ENCODE assay signal across 21 cellular contexts in the genomic region with DNA sequence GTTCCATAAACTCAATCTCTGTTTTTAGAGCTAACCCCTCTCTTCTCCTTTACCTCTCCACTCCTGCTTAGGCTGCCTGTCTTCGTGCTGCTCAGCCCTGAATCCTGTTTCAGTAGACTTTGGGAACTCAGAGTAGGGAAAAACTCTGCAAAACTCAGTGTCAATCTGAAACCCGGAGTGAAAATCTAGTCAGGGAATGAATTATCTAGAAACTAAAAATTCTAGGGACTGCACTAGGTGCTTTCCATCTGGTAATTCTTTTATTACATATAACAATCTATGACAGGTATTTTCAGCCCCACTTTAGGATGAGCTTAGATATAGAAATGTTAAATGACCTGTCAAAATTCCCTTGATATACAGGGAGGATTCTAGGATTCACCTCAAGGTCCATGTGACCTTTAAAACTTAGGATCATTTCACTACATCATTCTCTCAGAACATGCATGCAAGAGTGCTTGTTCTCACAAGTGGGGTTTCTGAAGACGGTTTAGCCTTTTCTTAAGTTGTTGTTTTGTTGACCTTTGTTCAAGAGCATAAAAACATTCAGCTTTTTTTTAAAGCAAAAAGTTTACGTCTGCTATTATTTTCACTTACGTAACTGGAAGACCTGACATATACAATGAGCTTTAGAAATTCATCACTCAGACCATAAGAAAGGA.
A peak's percentile ranks its signal among the peaks of the same experiment; 100 is the strongest.
DNase-seq lines count a peak whose midpoint lies in the region; ATAC-seq and TF ChIP-seq lines count a peak whose summit lies in the region.
"Had no signal": no experiment of that assay in that cellular context is flagged by ENCODE, and none has a peak within 500 bp of the region (broad histone marks: within the 10 kb centered on the region; RNA-seq: fewer than 3 reads in every experiment).

No MANE protein-coding gene starts in this region.

- intact Hi-C loops in HCT116 (cut with micrococcal nuclease) = no loop called here

- H3K4me3 ChIP-seq in GM12865 (ENCODE audit: low read depth, low read length) (no peak overlapping the region), HCT116 (replicated peaks in 1 of 2; ENCODE audit: low read depth in 1 of 2, low read length in 2 of 2) (no peak overlapping the region), smooth muscle cell (no peak overlapping the region), SK-N-SH (ENCODE audit: low read depth in 2 of 2, low read length in 1 of 2) (no peak overlapping the region)
- H3K4me3 ChIP-seq: BLaER1, esophagus squamous epithelium, lower lobe of right lung, SJCRH30, tibial nerve had no signal

- no peak for TF ChIP-seq EP300 in SK-N-SH (IDR thresholded peaks at IDR 0.05; ENCODE audit: borderline replicate concordance in 1 of 2, low read depth in 1 of 2, low read length in 1 of 2)

- H3K27me3 ChIP-seq in HCT116 (ENCODE audit: insufficient read depth, low read length) (no peaks in the 10 kb centered on the region), smooth muscle cell (ENCODE audit: low read depth) (no peaks in the 10 kb centered on the region), SK-N-SH (ENCODE audit: insufficient read depth) (no peaks in the 10 kb centered on the region)
- H3K27me3 ChIP-seq: BLaER1, brain microvascular endothelial cell, esophagus squamous epithelium, SJCRH30, tibial nerve had no signal

- TF ChIP-seq RAD21 in HCT116 (IDR thresholded peaks at IDR 0.05; ENCODE audit: low read depth) = no peak
- no peak for TF ChIP-seq RAD21 in SK-N-SH (IDR thresholded peaks at IDR 0.05; ENCODE audit: low read length)

- no peaks in the 10 kb centered on the region for H3K79me2 ChIP-seq in HCT116 (ENCODE audit: insufficient read depth, low read length)
- no peaks in the 10 kb centered on the region for H3K79me2 ChIP-seq in smooth muscle cell (ENCODE audit: low read depth)
- no peaks in the 10 kb centered on the region for H3K79me2 ChIP-seq in SK-N-SH (ENCODE audit: insufficient read depth)

- peak; percentile 40 for DNase-seq in GM12865 (ENCODE audit: low read depth)
- no peak for DNase-seq in HCT116 (ENCODE audit: low read depth, low spot score)
- DNase-seq in T-helper 17 cell = no peak
- no peak for DNase-seq in smooth muscle cell (lab: John Stamatoyannopoulos, UW; ENCODE audit: unreplicated experiment)
- DNase-seq in SK-N-SH = no peak
- DNase-seq in NCI-H1930 (lab: John Stamatoyannopoulos, UW) = no peak
- no peak for DNase-seq in mesenteric fat pad (ENCODE audit: low spot score)
- DNase-seq in D341Med (ENCODE audit: low spot score) = no peak
- DNase-seq: ACHN; activated CD4-positive, alpha-beta T cell treated with anti-CD3 and anti-CD28 coated beads, Interleukin-2, amount 10 ng/mL, durations not matched to agents 24 days and 14 days; brain microvascular endothelial cell; effector memory CD4-positive, alpha-beta T cell; esophagus squamous epithelium; lower lobe of right lung; NCI-H1417 treated with DMSO at 0.1 percent for 48 hours; SJCRH30; stimulated activated CD4-positive, alpha-beta T cell treated with anti-CD3 and anti-CD28 coated beads, Interleukin-2, amount 100 ng/mL, for 48 hours; stimulated activated naive CD4-positive, alpha-beta T cell; T-helper 2 cell had no signal

- H3K27me3 Mint-ChIP-seq in T-helper 17 cell = no peaks in the 10 kb centered on the region

- no peaks in the 10 kb centered on the region for H3K4me1 ChIP-seq in HCT116 (ENCODE audit: control insufficient read depth in 1 of 2, insufficient read depth in 2 of 2, low read length in 2 of 2)
- peaks cover 8% of the 10 kb centered on the region for H3K4me1 ChIP-seq in smooth muscle cell (ENCODE audit: low read depth)
- H3K4me1 ChIP-seq in SK-N-SH (ENCODE audit: control insufficient read depth in 1 of 2, insufficient read depth in 2 of 2, low read depth in 1 of 2, low read length in 1 of 2) = peaks cover 0 to 14% of the 10 kb centered on the region in 2 experiments; a peak in 2 of 4 replicates
- H3K4me1 ChIP-seq: BLaER1, esophagus squamous epithelium, lower lobe of right lung, SJCRH30, tibial nerve had no signal

- POLR2A ChIA-PET in HCT116 (lab: Charles Lee) = no interaction called here
- POLR2A ChIA-PET in SK-N-SH (lab: Yijun Ruan, JAX) = no interaction called here

- H3K27ac Mint-ChIP-seq in T-helper 17 cell = peak overlapping the region; percentile 4
- H3K27ac Mint-ChIP-seq: activated CD4-positive, alpha-beta T cell treated with anti-CD3 and anti-CD28 coated beads, Interleukin-2, amount 10 ng/mL, durations not matched to agents 24 days and 14 days had no signal

- CTCF ChIA-PET in HCT116 (lab: Charles Lee) (no interaction called here), SK-N-SH (lab: Yijun Ruan, JAX) (interaction anchor here (1.1 to 1.2 kb wide), 2 partner anchors 14 to 284 kb away, joined by 3 to 5 read pairs; no protein-coding TSS in a partner anchor)

- no peak overlapping the region for H3K4me2 ChIP-seq in HCT116 (ENCODE audit: low read length)
- no peak overlapping the region for H3K4me2 ChIP-seq in smooth muscle cell
- H3K4me2 ChIP-seq in SK-N-SH = no peak overlapping the region
- H3K4me2 ChIP-seq: BLaER1 had no signal

- H3K36me3 ChIP-seq in HCT116 (ENCODE audit: control insufficient read depth in 1 of 2, insufficient read depth in 2 of 2, low read length in 2 of 2) = no peaks in the 10 kb centered on the region
- no peaks in the 10 kb centered on the region for H3K36me3 ChIP-seq in smooth muscle cell (ENCODE audit: low read depth)
- peaks cover 0 to 17% of the 10 kb centered on the region in 2 experiments for H3K36me3 ChIP-seq in SK-N-SH (replicated peaks in 1 of 2; ENCODE audit: control insufficient read depth in 1 of 2, insufficient read depth in 2 of 2, low read length in 1 of 2)
- H3K36me3 ChIP-seq: BLaER1, brain microvascular endothelial cell, esophagus squamous epithelium, lower lobe of right lung, SJCRH30, tibial nerve had no signal

- no TSS peak for BruUV-seq in HCT116 (replicated peaks; lab: Mats Ljungman, UMichigan)

- H3K4me1 Mint-ChIP-seq in T-helper 17 cell = peaks cover 5% of the 10 kb centered on the region
- H3K4me1 Mint-ChIP-seq: activated CD4-positive, alpha-beta T cell treated with anti-CD3 and anti-CD28 coated beads, Interleukin-2, amount 10 ng/mL, durations not matched to agents 24 days and 14 days had no signal

- peak overlapping the region; percentile 28 for H2AFZ ChIP-seq in HCT116 (ENCODE audit: low read depth, low read length, poor library complexity, severe bottlenecking)
- H2AFZ ChIP-seq in smooth muscle cell (ENCODE audit: low read depth) = peak overlapping the region; percentile 54
- no peak overlapping the region for H2AFZ ChIP-seq in SK-N-SH (ENCODE audit: low read depth)

- ATAC-seq in HCT116 (no peak), T-helper 17 cell (no peak)
- ATAC-seq: lower lobe of right lung had no signal

- H4K20me1 ChIP-seq in HCT116 (ENCODE audit: insufficient read depth) (no peaks in the 10 kb centered on the region), smooth muscle cell (ENCODE audit: low read depth) (no peaks in the 10 kb centered on the region), SK-N-SH (ENCODE audit: insufficient read depth) (no peaks in the 10 kb centered on the region)
- H4K20me1 ChIP-seq: BLaER1 had no signal

- no peak for TF ChIP-seq POLR2A in HCT116 (IDR thresholded peaks at IDR 0.05; ENCODE audit: borderline replicate concordance, extremely low read depth, insufficient read depth, insufficient read length)

- H3K9me2 ChIP-seq in HCT116 (ENCODE audit: insufficient read depth) (no peaks in the 10 kb centered on the region), SK-N-SH (no peaks in the 10 kb centered on the region)

- TF ChIP-seq CTCF in GM12865 (IDR thresholded peaks at IDR 0.05; ENCODE audit: insufficient read depth, low read depth, low read length, missing control alignments) = no peak
- TF ChIP-seq CTCF in HCT116 (IDR thresholded peaks at IDR 0.05 in 2 of 3, conservative IDR thresholded peaks at IDR 0.05 in 1 of 3; ENCODE audit: borderline replicate concordance in 1 of 3, insufficient read depth in 1 of 3, low read depth in 2 of 3, low read length in 2 of 3) = no peak
- no peak for TF ChIP-seq CTCF in smooth muscle cell (IDR thresholded peaks at IDR 0.05; ENCODE audit: borderline replicate concordance, insufficient read depth, poor library complexity, severe bottlenecking)
- no peak for TF ChIP-seq CTCF in SK-N-SH (IDR thresholded peaks at IDR 0.05)

- no peak overlapping the region for H3K27ac ChIP-seq in HCT116 (ENCODE audit: low read depth, low read length)
- H3K27ac ChIP-seq in smooth muscle cell (ENCODE audit: low read depth) = no peak overlapping the region
- no peak overlapping the region; a peak in 1 of 4 replicates for H3K27ac ChIP-seq in SK-N-SH (ENCODE audit: low read depth in 2 of 2, low read length in 1 of 2)
- H3K27ac ChIP-seq: BLaER1, esophagus squamous epithelium, lower lobe of right lung, SJCRH30, tibial nerve had no signal

- H3K9me3 ChIP-seq in HCT116 (ENCODE audit: control insufficient read depth in 1 of 2, insufficient read depth in 1 of 2, low read depth in 1 of 2, low read length in 2 of 2) = no peaks in the 10 kb centered on the region
- no peaks in the 10 kb centered on the region for H3K9me3 ChIP-seq in T-helper 17 cell (ENCODE audit: control insufficient read depth, low read length, poor library complexity, severe bottlenecking)
- no peaks in the 10 kb centered on the region for H3K9me3 ChIP-seq in smooth muscle cell (replicated peaks; ENCODE audit: low read depth)
- no peaks in the 10 kb centered on the region for H3K9me3 ChIP-seq in SK-N-SH
- H3K9me3 ChIP-seq: esophagus squamous epithelium, SJCRH30 had no signal

- WGBS in smooth muscle cell (ENCODE audit: low lambda C conversion rate) = 87% methylated on average over 5 of the region's 5 CpGs
- 74% methylated on average over 5 of the region's 5 CpGs for WGBS in SK-N-SH (ENCODE audit: low lambda C conversion rate)

- RAD21 ChIA-PET in HCT116 (lab: Charles Lee; ENCODE audit: low non-redundant PET in 1 of 2, low total read pairs in 2 of 2, uncharacterized antibody in 2 of 2, unreplicated experiment in 2 of 2) = no interaction called here

- no peak overlapping the region for H3K4me3 Mint-ChIP-seq in T-helper 17 cell
- H3K4me3 Mint-ChIP-seq: activated CD4-positive, alpha-beta T cell treated with anti-CD3 and anti-CD28 coated beads, Interleukin-2, amount 10 ng/mL, durations not matched to agents 24 days and 14 days had no signal

- H3F3A ChIP-seq in smooth muscle cell (ENCODE audit: low read depth) (no peaks in the 10 kb centered on the region), SK-N-SH (replicated peaks; ENCODE audit: insufficient read depth) (peaks cover 19% of the 10 kb centered on the region)

- no peaks in the 10 kb centered on the region for H3K36me3 Mint-ChIP-seq in T-helper 17 cell (ENCODE audit: low read depth)

- no peak overlapping the region for H3K9ac ChIP-seq in HCT116 (ENCODE audit: low read length)
- no peak overlapping the region for H3K9ac ChIP-seq in smooth muscle cell (ENCODE audit: low read depth)
- no peak overlapping the region for H3K9ac ChIP-seq in SK-N-SH
- H3K9ac ChIP-seq: BLaER1 had no signal

TF ChIP-seq in HCT116, 20 proteins besides CTCF, POLR2A, EP300 and RAD21:
- no peak for TF ChIP-seq JUND (IDR thresholded peaks at IDR 0.05)
- TF ChIP-seq FOSL1 (IDR thresholded peaks at IDR 0.05; ENCODE audit: low read depth) = no peak
TF ChIP-seq in HCT116: peak in this region for 0.

TF ChIP-seq in SK-N-SH, 30 proteins besides CTCF, POLR2A, EP300 and RAD21 (continues in another document):
- TF ChIP-seq TEAD4 (IDR thresholded peaks at IDR 0.05; ENCODE audit: borderline replicate concordance, insufficient read depth) = no peak
- no peak for TF ChIP-seq GATA2 (CRISPR knock-in tag; IDR thresholded peaks at IDR 0.05)
